In the genomic region with DNA sequence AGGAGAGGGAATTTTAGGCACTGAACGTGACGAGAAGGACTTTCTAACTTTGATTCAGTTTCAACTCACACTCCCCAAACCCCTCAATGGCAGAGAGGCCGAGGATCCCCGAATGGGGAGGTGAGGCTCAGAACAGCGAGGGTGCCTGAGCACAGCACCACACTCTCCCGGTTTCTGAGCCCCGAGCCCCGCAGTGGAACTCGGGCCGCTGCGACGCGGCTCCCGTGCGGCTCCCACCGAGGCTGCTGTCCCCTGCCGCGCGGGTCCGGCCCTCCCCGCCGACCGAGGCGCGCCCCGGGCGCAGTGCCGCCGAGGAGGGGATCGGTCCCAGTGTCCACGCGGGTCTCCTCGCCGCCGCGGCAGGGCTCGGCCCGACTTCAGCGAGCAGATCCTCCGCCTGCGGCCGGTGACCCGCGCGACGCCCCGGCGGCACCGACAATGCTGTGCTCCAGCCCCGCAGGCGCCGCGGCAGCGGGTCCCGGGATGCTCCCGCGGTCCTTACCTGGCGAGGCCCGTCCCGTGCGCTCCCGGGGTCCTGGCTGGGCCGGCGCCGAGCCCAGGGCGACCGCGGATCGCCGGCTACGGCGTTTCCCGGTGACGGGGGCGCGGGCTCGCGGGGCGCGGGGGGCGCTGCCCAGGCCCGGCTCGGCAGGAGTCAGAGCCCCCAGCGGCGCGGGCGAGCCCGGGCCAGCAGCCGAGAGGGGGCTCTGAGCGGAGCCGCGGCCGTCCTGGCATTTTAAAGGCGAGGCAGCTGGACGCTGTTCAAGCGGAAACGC, we compare ENCODE assay signal across 9 cellular contexts. TPM values are rescaled to one million over a fixed set of nuclear protein-coding genes. Genes with fewer than 3 reads are reported as not detected.
DNase-seq lines count a peak whose midpoint lies in the region; ATAC-seq and TF ChIP-seq lines count a peak whose summit lies in the region.
"Had no signal": no experiment of that assay in that cellular context is flagged by ENCODE, and none has a peak within 500 bp of the region (broad histone marks: within the 10 kb centered on the region; RNA-seq: fewer than 3 reads in every experiment).

Gene CTXND1, minus strand, starts transcription at position 709 of the 776 bp plus-strand sequence. CDS start 50,264 bp downstream, outside the sequence.

- H3K4me2 ChIP-seq in skeletal muscle satellite cell (ENCODE audit: low read length): peak within 1 kb of the TSS; percentile 82
- H3K4me2 ChIP-seq: PC-9 had no signal

- DNase-seq in GM13977 (ENCODE audit: low spot score): peak; percentile 50
- peak in 1 of 2 donors; percentile 5 for DNase-seq in activated T-cell treated with anti-CD3 and anti-CD28 coated beads, Interleukin-2, amount 50 U/mL, for 72 hours
- DNase-seq in activated T-helper 2 cell treated with anti-CD3 and anti-CD28 coated beads, Interferon-gamma antibody, Interleukin-2, Interleukin-4, amounts not matched to agents 10 μg/mL and 5 μg/mL and 100 μg/mL, durations not matched to agents 14 hours and 24 hours and 36 hours (ENCODE audit: low spot score): no peak
- no peak for DNase-seq in KG1 (lab: John Stamatoyannopoulos, UW)
- DNase-seq in CD1c-positive myeloid dendritic cell (ENCODE audit: extremely low spot score): no peak
- DNase-seq in HK-2 (ENCODE audit: unreplicated experiment): no peak
- DNase-seq: PC-9 had no signal

- H3K9me3 ChIP-seq in iPS-18a (ENCODE audit: control insufficient read depth, low read depth, low read length) (no peaks in the 10 kb centered on the region), skeletal muscle satellite cell (replicated peaks; ENCODE audit: low read length) (no peaks in the 10 kb centered on the region)

- H3K4me3 ChIP-seq in iPS-18a (ENCODE audit: low read length) (peak within 1 kb of the TSS; percentile 56), skeletal muscle satellite cell (ENCODE audit: low read length) (peak within 1 kb of the TSS; percentile 62)
- H3K4me3 ChIP-seq: PC-9 had no signal

- ATAC-seq in activated T-cell treated with anti-CD3 and anti-CD28 coated beads, Interleukin-2, amount 50 U/mL, for 72 hours (replicated peaks in 1 of 2): peak; percentile 24 to 30

- no peak within 1 kb of the TSS for H3K27ac Mint-ChIP-seq in activated T-cell treated with anti-CD3 and anti-CD28 coated beads, Interleukin-2, amount 50 U/mL, for 72 hours
- H3K27ac Mint-ChIP-seq in activated T-helper 2 cell treated with anti-CD3 and anti-CD28 coated beads, Interferon-gamma antibody, Interleukin-2, Interleukin-4, amounts not matched to agents 10 μg/mL and 5 μg/mL and 100 μg/mL, durations not matched to agents 14 hours and 24 hours and 36 hours: no peak within 1 kb of the TSS

- H3K27ac ChIP-seq in iPS-18a (ENCODE audit: low read length): no peak within 1 kb of the TSS
- H3K27ac ChIP-seq: PC-9 had no signal

- H3K4me1 Mint-ChIP-seq in activated T-cell treated with anti-CD3 and anti-CD28 coated beads, Interleukin-2, amount 50 U/mL, for 72 hours (ENCODE audit: low read depth): no peaks in the 10 kb centered on the region
- H3K4me1 Mint-ChIP-seq in activated T-helper 2 cell treated with anti-CD3 and anti-CD28 coated beads, Interferon-gamma antibody, Interleukin-2, Interleukin-4, amounts not matched to agents 10 μg/mL and 5 μg/mL and 100 μg/mL, durations not matched to agents 14 hours and 24 hours and 36 hours (ENCODE audit: low read depth): peaks cover 2% of the 10 kb centered on the region

- intact Hi-C loops in activated T-helper 2 cell treated with anti-CD3 and anti-CD28 coated beads, Interferon-gamma antibody, Interleukin-2, Interleukin-4, amounts not matched to agents 10 μg/mL and 5 μg/mL and 100 μg/mL, durations not matched to agents 14 hours and 24 hours and 36 hours (cut with micrococcal nuclease): no loop called here

- H3K27me3 ChIP-seq in iPS-18a (ENCODE audit: control insufficient read depth, insufficient read depth, low read length): peaks cover 60% of the 10 kb centered on the region
- peaks cover 94% of the 10 kb centered on the region for H3K27me3 ChIP-seq in skeletal muscle satellite cell (ENCODE audit: control insufficient read depth, insufficient read depth, low read length)

- no peaks in the 10 kb centered on the region for H3K9me3 Mint-ChIP-seq in activated T-cell treated with anti-CD3 and anti-CD28 coated beads, Interleukin-2, amount 50 U/mL, for 72 hours
- H3K9me3 Mint-ChIP-seq in activated T-helper 2 cell treated with anti-CD3 and anti-CD28 coated beads, Interferon-gamma antibody, Interleukin-2, Interleukin-4, amounts not matched to agents 10 μg/mL and 5 μg/mL and 100 μg/mL, durations not matched to agents 14 hours and 24 hours and 36 hours: no peaks in the 10 kb centered on the region

- TF ChIP-seq CTCF in GM13977 (IDR thresholded peaks at IDR 0.05; ENCODE audit: extremely low read depth, insufficient read depth, missing control alignments): no peak

- peaks cover 83% of the 10 kb centered on the region for H3K27me3 Mint-ChIP-seq in activated T-cell treated with anti-CD3 and anti-CD28 coated beads, Interleukin-2, amount 50 U/mL, for 72 hours (ENCODE audit: low read depth)
- H3K27me3 Mint-ChIP-seq in activated T-helper 2 cell treated with anti-CD3 and anti-CD28 coated beads, Interferon-gamma antibody, Interleukin-2, Interleukin-4, amounts not matched to agents 10 μg/mL and 5 μg/mL and 100 μg/mL, durations not matched to agents 14 hours and 24 hours and 36 hours (ENCODE audit: low read depth): peaks cover 72% of the 10 kb centered on the region

- H3K9ac ChIP-seq in iPS-18a (ENCODE audit: low read length): no peak within 1 kb of the TSS
- no peak within 1 kb of the TSS for H3K9ac ChIP-seq in skeletal muscle satellite cell (ENCODE audit: low read depth, low read length)

- peak within 1 kb of the TSS; percentile 65 to 71 for H3K4me3 Mint-ChIP-seq in activated T-cell treated with anti-CD3 and anti-CD28 coated beads, Interleukin-2, amount 50 U/mL, for 72 hours
- no peak within 1 kb of the TSS for H3K4me3 Mint-ChIP-seq in activated T-helper 2 cell treated with anti-CD3 and anti-CD28 coated beads, Interferon-gamma antibody, Interleukin-2, Interleukin-4, amounts not matched to agents 10 μg/mL and 5 μg/mL and 100 μg/mL, durations not matched to agents 14 hours and 24 hours and 36 hours (ENCODE audit: low read depth)

- in situ Hi-C loops in GM13977 (cut with MboI; ENCODE audit: low pct_unique_long_range_greater_than_20kb, low sequenced_read_pairs, unreplicated experiment): no loop called here

- H3K4me1 ChIP-seq in iPS-18a (ENCODE audit: control insufficient read depth, low read depth, low read length) (peaks cover 4% of the 10 kb centered on the region), skeletal muscle satellite cell (ENCODE audit: control insufficient read depth, insufficient read depth, low read length) (peaks cover 6% of the 10 kb centered on the region)

- H3K36me3 ChIP-seq in iPS-18a (ENCODE audit: control insufficient read depth, low read depth, low read length) (no peaks in the 10 kb centered on the region), skeletal muscle satellite cell (ENCODE audit: insufficient read depth, low read length) (no peaks in the 10 kb centered on the region)

- peaks cover 0 to 2% of the 10 kb centered on the region in 2 donors for H3K36me3 Mint-ChIP-seq in activated T-cell treated with anti-CD3 and anti-CD28 coated beads, Interleukin-2, amount 50 U/mL, for 72 hours (ENCODE audit: insufficient read depth in 2 of 2)
- no peaks in the 10 kb centered on the region for H3K36me3 Mint-ChIP-seq in activated T-helper 2 cell treated with anti-CD3 and anti-CD28 coated beads, Interferon-gamma antibody, Interleukin-2, Interleukin-4, amounts not matched to agents 10 μg/mL and 5 μg/mL and 100 μg/mL, durations not matched to agents 14 hours and 24 hours and 36 hours (ENCODE audit: low read depth)

RNA-seq across cellular contexts. Expression of gene CTXND1, which starts in this region (rescaled TPM):
- not detected for total RNA-seq in activated T-cell treated with anti-CD3 and anti-CD28 coated beads, Interleukin-2, amount 50 U/mL, for 72 hours
- not detected in 2 replicates for total RNA-seq in skeletal muscle satellite cell (2012; rRNA removed)
- total RNA-seq in activated T-helper 2 cell treated with anti-CD3 and anti-CD28 coated beads, Interferon-gamma antibody, Interleukin-2, Interleukin-4, amounts not matched to agents 10 μg/mL and 5 μg/mL and 100 μg/mL, durations not matched to agents 14 hours and 24 hours and 36 hours: not detected in 2 replicates
- total RNA-seq: PC-9 had no signal

Comparison
In these comparisons a context has a peak if more than half of its experiments do, and no peak if none do; other contexts are left out.
1. Peak in ATAC-seq in activated T-cell treated with anti-CD3 and anti-CD28 coated beads, Interleukin-2, amount 50 U/mL, for 72 hours; RNA of the gene not detected or under 1 TPM.